In the genomic region with DNA sequence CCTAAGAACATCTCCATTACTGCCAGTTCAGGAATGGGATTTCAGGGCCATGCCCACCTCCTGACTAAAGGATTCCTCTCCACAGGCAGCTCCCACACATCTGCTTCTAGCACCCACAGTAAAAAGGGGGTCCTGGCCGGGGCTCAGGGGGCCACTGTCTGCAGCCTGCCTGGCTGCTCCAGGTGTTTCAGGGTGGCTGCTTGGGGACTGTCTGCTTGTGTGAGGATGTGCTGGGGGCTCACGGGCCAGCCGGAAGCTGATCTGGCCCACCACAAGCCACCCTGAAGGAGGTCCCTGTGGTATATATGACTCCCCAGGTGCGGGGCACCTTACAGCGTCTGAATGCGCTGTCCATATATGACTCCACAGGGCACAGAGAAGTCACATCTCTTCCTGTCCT, we compare ENCODE assay signal across 22 cellular contexts.
"Had no signal": no experiment of that assay in that cellular context is flagged by ENCODE, and none has a peak within 500 bp of the region (broad histone marks: within the 10 kb centered on the region; RNA-seq: fewer than 3 reads in every experiment).

No MANE protein-coding gene starts in this region.

- H3K4me1 ChIP-seq: esophagus squamous epithelium, gastroesophageal sphincter, testis, tibial nerve, upper lobe of right lung, vagina had no signal

- H3K9me3 ChIP-seq: esophagus squamous epithelium, gastroesophageal sphincter, testis, tibial nerve, upper lobe of right lung, vagina had no signal

- DNase-seq: central memory CD4-positive, alpha-beta T cell; effector memory CD8-positive, alpha-beta T cell; esophagus squamous epithelium; foreskin fibroblast; immature natural killer cell; left colon; naive B cell; stimulated activated CD4-positive, alpha-beta T cell treated with anti-CD3 and anti-CD28 coated beads, Interleukin-15, amount 100 ng/mL, for 24 hours; stimulated activated CD4-positive, alpha-beta T cell treated with anti-CD3 and anti-CD28 coated beads, Interleukin-1b, Interleukin-23, amount 100 ng/mL, for 48 hours; stimulated activated CD4-positive, alpha-beta T cell treated with anti-CD3 and anti-CD28 coated beads, Interleukin-4, amount 100 ng/mL, for 24 hours; stimulated activated naive CD8-positive, alpha-beta T cell treated with anti-CD3 and anti-CD28 coated beads, Interleukin-15, amount 100 ng/mL, for 72 hours; testis; upper lobe of right lung had no signal

- H3K4me1 Mint-ChIP-seq: stimulated activated memory B cell treated with anti-CD40 and anti-IgM and Interleukin-4, amounts not matched to agents 10 μg/mL and 1 μg/mL and 100 μg/mL, for 72 hours had no signal

- H3K27me3 ChIP-seq: testis, tibial nerve, vagina had no signal

- H3K27ac ChIP-seq: epithelial cell of prostate, esophagus squamous epithelium, gastroesophageal sphincter, testis, tibial nerve, upper lobe of right lung, vagina had no signal

- ATAC-seq: effector memory CD8-positive, alpha-beta T cell; gastroesophageal sphincter; left colon; right cardiac atrium; stimulated activated memory B cell treated with anti-CD40 and anti-IgM and Interleukin-4, amounts not matched to agents 10 μg/mL and 1 μg/mL and 100 μg/mL, for 72 hours; stimulated activated naive CD8-positive, alpha-beta T cell treated with anti-CD3 and anti-CD28 coated beads, Interleukin-15, amount 100 ng/mL, for 72 hours; upper lobe of right lung had no signal

- H3K27ac Mint-ChIP-seq: dendritic cell treated with granulocyte-macrophage colony-stimulating factor and Interleukin-4, amounts not matched to agents 40 ng/mL and 50 ng/mL, for 4 days; effector memory CD8-positive, alpha-beta T cell; immature natural killer cell; mesothelial cell of epicardium; naive B cell; nephron; stimulated activated memory B cell treated with anti-CD40 and anti-IgM and Interleukin-4, amounts not matched to agents 10 μg/mL and 1 μg/mL and 100 μg/mL, for 72 hours; stimulated activated naive CD8-positive, alpha-beta T cell treated with anti-CD3 and anti-CD28 coated beads, Interleukin-15, amount 100 ng/mL, for 72 hours had no signal

- H3K9me3 Mint-ChIP-seq: dendritic cell treated with granulocyte-macrophage colony-stimulating factor and Interleukin-4, amounts not matched to agents 40 ng/mL and 50 ng/mL, for 4 days; effector memory CD8-positive, alpha-beta T cell; immature natural killer cell; mesothelial cell of epicardium; nephron; stimulated activated memory B cell treated with anti-CD40 and anti-IgM and Interleukin-4, amounts not matched to agents 10 μg/mL and 1 μg/mL and 100 μg/mL, for 72 hours; stimulated activated naive CD8-positive, alpha-beta T cell treated with anti-CD3 and anti-CD28 coated beads, Interleukin-15, amount 100 ng/mL, for 72 hours had no signal

- H3K4me3 ChIP-seq: esophagus squamous epithelium, gastroesophageal sphincter, testis, tibial nerve, upper lobe of right lung, vagina had no signal

- H3K36me3 ChIP-seq: esophagus squamous epithelium, gastroesophageal sphincter, tibial nerve, upper lobe of right lung, vagina had no signal

- H3K4me3 Mint-ChIP-seq: dendritic cell treated with granulocyte-macrophage colony-stimulating factor and Interleukin-4, amounts not matched to agents 40 ng/mL and 50 ng/mL, for 4 days; effector memory CD8-positive, alpha-beta T cell; immature natural killer cell; mesothelial cell of epicardium; naive B cell; nephron; stimulated activated memory B cell treated with anti-CD40 and anti-IgM and Interleukin-4, amounts not matched to agents 10 μg/mL and 1 μg/mL and 100 μg/mL, for 72 hours; stimulated activated naive CD8-positive, alpha-beta T cell treated with anti-CD3 and anti-CD28 coated beads, Interleukin-15, amount 100 ng/mL, for 72 hours had no signal

- H3K36me3 Mint-ChIP-seq: immature natural killer cell; mesothelial cell of epicardium; naive B cell; stimulated activated memory B cell treated with anti-CD40 and anti-IgM and Interleukin-4, amounts not matched to agents 10 μg/mL and 1 μg/mL and 100 μg/mL, for 72 hours had no signal
